ENCODE assay signal across 14 cellular contexts in the genomic region with DNA sequence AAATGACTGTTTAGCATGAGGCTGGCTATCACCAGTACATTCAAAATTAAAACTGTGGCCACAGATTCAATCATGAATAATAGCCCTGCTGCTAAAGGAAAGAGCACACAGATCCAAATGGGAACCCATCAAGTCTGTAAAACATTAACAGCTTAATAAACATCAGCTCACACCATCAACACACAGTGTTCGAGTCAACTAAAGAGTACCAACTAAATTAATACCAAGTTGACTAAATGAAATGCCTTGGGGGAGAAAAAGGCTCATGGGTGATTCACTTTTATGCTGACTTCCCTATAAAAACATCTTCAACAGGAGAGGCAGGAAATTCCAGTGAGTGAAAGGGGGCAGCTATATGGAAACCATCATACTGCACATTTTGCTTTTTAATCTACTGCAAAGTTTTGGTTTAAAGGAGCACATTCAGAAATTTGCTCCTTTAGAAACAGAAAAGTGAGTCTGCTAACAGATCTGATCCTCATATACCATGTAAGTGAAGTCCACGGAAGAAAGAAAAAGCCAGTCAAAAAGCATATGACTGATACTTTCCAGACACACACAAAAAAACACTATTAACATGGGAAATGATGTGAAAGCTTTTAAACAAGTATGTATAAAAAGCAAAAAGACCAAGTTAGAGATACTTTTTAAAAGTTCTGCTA. TPM values are rescaled to one million over a fixed set of nuclear protein-coding genes. Genes with fewer than 3 reads are reported as not detected.
DNase-seq lines count a peak whose midpoint lies in the region; ATAC-seq lines count a peak whose summit lies in the region.
"Had no signal": no experiment of that assay in that cellular context is flagged by ENCODE, and none has a peak within 500 bp of the region (broad histone marks: within the 10 kb centered on the region; RNA-seq: fewer than 3 reads in every experiment).

No MANE protein-coding gene starts in this region.

- H3K36me3 ChIP-seq in endocrine pancreas (ENCODE audit: control insufficient read depth, insufficient read depth, low read length) (no peaks in the 10 kb centered on the region), mesenchymal stem cell (ENCODE audit: control insufficient read depth in 1 of 2, insufficient read depth in 2 of 2, low read depth in 1 of 2, low read length in 2 of 2) (no peaks in the 10 kb centered on the region)
- H3K36me3 ChIP-seq: BLaER1 treated with 17β-estradiol and CSF1 and Interleukin-3, amounts not matched to agents 10 nM and 100 nM; SJCRH30 had no signal

- DNase-seq in AG20443 (ENCODE audit: low spot score) (peak; percentile 37), NCI-H526 (lab: John Stamatoyannopoulos, UW) (peak; percentile 59 to 73), mesenchymal stem cell (no peak), CD1c-positive myeloid dendritic cell (ENCODE audit: extremely low spot score) (no peak), MV-4-11 (lab: John Stamatoyannopoulos, UW) (no peak)
- no peak for DNase-seq in stimulated activated CD4-positive, alpha-beta T cell treated with anti-CD3 and anti-CD28 coated beads, Interleukin-15, amount 100 ng/mL, for 24 hours
- DNase-seq: activated CD4-positive, alpha-beta T cell treated with anti-CD3 and anti-CD28 coated beads, Interleukin-2, amount 50 U/mL, for 1 hour; NCI-H1048; NCI-H510A treated with DMSO at 0.1 percent for 48 hours; occipital lobe; SJCRH30 had no signal

- H3K4me1 ChIP-seq in endocrine pancreas (ENCODE audit: control insufficient read depth, insufficient read depth, low read length) (peaks cover 30% of the 10 kb centered on the region), mesenchymal stem cell (ENCODE audit: control insufficient read depth, insufficient read depth, low read depth, low read length) (peaks cover 14% of the 10 kb centered on the region)

- H3K27me3 ChIP-seq in endocrine pancreas (ENCODE audit: control insufficient read depth, insufficient read depth, low read length) (no peaks in the 10 kb centered on the region), mesenchymal stem cell (ENCODE audit: control insufficient read depth in 1 of 2, insufficient read depth in 1 of 2, low read length in 2 of 2) (no peaks in the 10 kb centered on the region)
- H3K27me3 ChIP-seq: BLaER1 treated with 17β-estradiol and CSF1 and Interleukin-3, amounts not matched to agents 10 nM and 100 nM; SJCRH30 had no signal

- no peaks in the 10 kb centered on the region for H3K9me3 ChIP-seq in endocrine pancreas (ENCODE audit: control insufficient read depth, low read length)
- H3K9me3 ChIP-seq in mesenchymal stem cell (ENCODE audit: control insufficient read depth, low read length), result no peaks in the 10 kb centered on the region
- H3K9me3 ChIP-seq: BLaER1 treated with 17β-estradiol and CSF1 and Interleukin-3, amounts not matched to agents 10 nM and 100 nM; SJCRH30 had no signal

- no peak overlapping the region for H2BK5ac ChIP-seq in mesenchymal stem cell (ENCODE audit: low read depth, low read length, poor library complexity, severe bottlenecking)

- H4K91ac ChIP-seq in mesenchymal stem cell (ENCODE audit: low read length), result no peak overlapping the region

- no peak overlapping the region for H3K14ac ChIP-seq in mesenchymal stem cell (ENCODE audit: low read length in 2 of 2)

- no peak overlapping the region for H2BK12ac ChIP-seq in mesenchymal stem cell (ENCODE audit: low read length in 2 of 2)

- H2BK120ac ChIP-seq in mesenchymal stem cell (ENCODE audit: low read depth, low read length), result no peak overlapping the region

- no peak for ATAC-seq in HG03565 (IDR thresholded peaks at IDR 0.05; ENCODE audit: unreplicated experiment)

- no peak overlapping the region for H2BK15ac ChIP-seq in mesenchymal stem cell (ENCODE audit: low read depth, poor library complexity, severe bottlenecking)

- no CpG with 5 or more reads among the region's 2 CpGs for WGBS in mesenchymal stem cell

- no peak overlapping the region for H2AK5ac ChIP-seq in mesenchymal stem cell (ENCODE audit: low read length, severe bottlenecking)

- H3K4me3 ChIP-seq in endocrine pancreas (ENCODE audit: control insufficient read depth, insufficient read depth, low read length), result peak overlapping the region; percentile 68
- H3K4me3 ChIP-seq in mesenchymal stem cell (ENCODE audit: insufficient read depth in 1 of 2, low read depth in 1 of 2, low read length in 2 of 2), result peak overlapping the region in 1 of 2 experiments; percentile 14
- H3K4me3 ChIP-seq: BLaER1 treated with 17β-estradiol and CSF1 and Interleukin-3, amounts not matched to agents 10 nM and 100 nM; SJCRH30 had no signal

- no peak overlapping the region for H2AFZ ChIP-seq in mesenchymal stem cell (ENCODE audit: low read depth, low read length)

- no peak overlapping the region for H3K23ac ChIP-seq in mesenchymal stem cell (ENCODE audit: low read length in 2 of 2)

- H3K18ac ChIP-seq in mesenchymal stem cell (ENCODE audit: low read depth in 1 of 2, low read length in 2 of 2), result no peak overlapping the region

- H3K4ac ChIP-seq in mesenchymal stem cell (ENCODE audit: low read depth in 1 of 2, low read length in 2 of 2), result no peak overlapping the region

- H3K79me1 ChIP-seq in mesenchymal stem cell (replicated peaks; ENCODE audit: low read length, poor library complexity, severe bottlenecking), result no peaks in the 10 kb centered on the region

- no peak overlapping the region for H4K8ac ChIP-seq in mesenchymal stem cell (ENCODE audit: low read length)

- H3K27ac ChIP-seq in mesenchymal stem cell (ENCODE audit: low read length, poor library complexity, severe bottlenecking), result peak overlapping the region; percentile 87
- H3K27ac ChIP-seq: BLaER1 treated with 17β-estradiol and CSF1 and Interleukin-3, amounts not matched to agents 10 nM and 100 nM; SJCRH30 had no signal

- peak overlapping the region; percentile 42 for H3K4me2 ChIP-seq in mesenchymal stem cell (ENCODE audit: low read length, poor library complexity, severe bottlenecking)
- H3K4me2 ChIP-seq: BLaER1 treated with 17β-estradiol and CSF1 and Interleukin-3, amounts not matched to agents 10 nM and 100 nM had no signal

- H3K9ac ChIP-seq in endocrine pancreas (ENCODE audit: control insufficient read depth, insufficient read depth, low read length) (no peak overlapping the region), mesenchymal stem cell (ENCODE audit: low read length) (peak overlapping the region; percentile 32)
- H3K9ac ChIP-seq: BLaER1 treated with 17β-estradiol and CSF1 and Interleukin-3, amounts not matched to agents 10 nM and 100 nM had no signal

RNA-seq across cellular contexts. Expression of gene LGR4, which starts 16.3 kb away (rescaled TPM):
- 9.9 TPM for polyA plus RNA-seq in mesenchymal stem cell (2013, experiment 1 of 2)
- polyA plus RNA-seq in mesenchymal stem cell (2013, experiment 2 of 2), result 10.9 TPM

RNA-seq across cellular contexts. Expression of gene LIN7C, which starts 50.3 kb away (rescaled TPM):
- 15.5 TPM for polyA plus RNA-seq in mesenchymal stem cell (2013, experiment 1 of 2)
- polyA plus RNA-seq in mesenchymal stem cell (2013, experiment 2 of 2), result 16.2 TPM

Comparison
In these comparisons a context has a peak if more than half of its experiments do, and no peak if none do; other contexts are left out.
1. DNase-seq: peak in AG20443 (single experiment) and NCI-H526 (2 of 2); none in mesenchymal stem cell (single experiment), CD1c-positive myeloid dendritic cell (single experiment), MV-4-11 (single experiment) and stimulated activated CD4-positive, alpha-beta T cell treated with anti-CD3 and anti-CD28 coated beads, Interleukin-15, amount 100 ng/mL, for 24 hours (single experiment).